Comparison of ENCODE assay signal across 12 cellular contexts in the genomic region with DNA sequence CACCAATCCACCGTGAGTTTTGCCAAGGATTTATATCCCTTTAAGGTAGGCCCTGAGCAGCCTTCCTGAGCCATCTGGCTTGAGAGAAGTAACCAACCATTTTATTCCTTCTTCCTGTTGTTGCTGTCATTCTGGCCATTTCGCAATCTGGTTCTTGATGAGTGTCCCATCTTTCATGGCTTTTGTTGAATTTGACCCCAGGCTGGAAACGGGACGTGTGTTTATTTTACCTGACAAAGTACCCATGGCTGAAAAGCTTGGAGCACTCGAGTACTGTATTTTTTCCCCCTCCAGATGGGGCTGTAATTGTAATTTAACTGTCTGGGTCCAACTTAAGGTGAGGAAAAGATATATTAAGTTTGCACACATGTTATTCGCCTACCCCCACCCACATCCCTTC.
"Had no signal": no experiment of that assay in that cellular context is flagged by ENCODE, and none has a peak within 500 bp of the region (broad histone marks: within the 10 kb centered on the region; RNA-seq: fewer than 3 reads in every experiment).

No MANE protein-coding gene starts in this region.

- DNase-seq: activated CD4-positive, alpha-beta T cell treated with anti-CD3 and anti-CD28 coated beads, Interleukin-2, amount 50 U/mL, for 48 hours; activated CD4-positive, CD25-positive, alpha-beta regulatory T cell treated with anti-CD3 and anti-CD28 coated beads, Interleukin-2, amount 50 U/mL, for 72 hours; activated naive CD4-positive, alpha-beta T cell treated with anti-CD3 and anti-CD28 coated beads for 36 hours; activated naive CD8-positive, alpha-beta T cell treated with anti-CD3 and anti-CD28 coated beads, Interleukin-2, amount 50 U/mL, for 24 hours; effector memory CD4-positive, alpha-beta T cell; foreskin keratinocyte; left colon; naive thymus-derived CD4-positive, alpha-beta T cell; pancreas; stimulated activated CD4-positive, alpha-beta T cell treated with anti-CD3 and anti-CD28 coated beads, Interleukin-4, amount 100 ng/mL, for 1 hour; stimulated activated naive B cell treated with anti-CD40 and anti-IgM and Interleukin-4, amounts not matched to agents 10 μg/mL and 1 μg/mL and 100 μg/mL, for 72 hours; T1000 had no signal
